17 cellular contexts compared by ENCODE assay signal in genomic region chr1:56033321-56034037, GRCh38.
DNase-seq lines count a peak whose midpoint lies in the region; ATAC-seq lines count a peak whose summit lies in the region.
"Had no signal": no experiment of that assay in that cellular context is flagged by ENCODE, and none has a peak within 500 bp of the region (broad histone marks: within the 10 kb centered on the region; RNA-seq: fewer than 3 reads in every experiment).

No MANE protein-coding gene starts in this region.

- H4K8ac ChIP-seq in neuronal stem cell (ENCODE audit: low read depth, low read length): no peak overlapping the region

- peak overlapping the region; percentile 27 for H2BK12ac ChIP-seq in neuronal stem cell (ENCODE audit: low read length)

- H3K4me1 Mint-ChIP-seq in activated naive CD8-positive, alpha-beta T cell treated with anti-CD3 and anti-CD28 coated beads, Interleukin-2, amount 50 U/mL, for 24 hours: no peaks in the 10 kb centered on the region

- no peak overlapping the region for H3K9ac ChIP-seq in neuronal stem cell (ENCODE audit: low read depth, low read length, poor library complexity)

- H3K23ac ChIP-seq in neuronal stem cell (ENCODE audit: low read depth, low read length, poor library complexity): no peak overlapping the region

- DNase-seq in Right ventricle myocardium superior: no peak
- DNase-seq in Right ventricle myocardium inferior (ENCODE audit: missing footprints): no peak
- DNase-seq in cerebellar nuclear complex (lab: John Stamatoyannopoulos, UW): peak; percentile 38 to 75
- no peak for DNase-seq in neuronal stem cell (ENCODE audit: low spot score)
- no peak for DNase-seq in aorta
- no peak for DNase-seq in GF-D8 (lab: John Stamatoyannopoulos, UW)
- no peak for DNase-seq in activated naive CD8-positive, alpha-beta T cell treated with anti-CD3 and anti-CD28 coated beads, Interleukin-2, amount 50 U/mL, for 24 hours
- DNase-seq: DMS53, MG63, NCI-H1105, NCI-H1694 treated with DMSO at 0.1 percent for 48 hours, NCI-H748 treated with DMSO at 0.1 percent for 48 hours, Peyer's patch, SJCRH30 had no signal

- no peaks in the 10 kb centered on the region for H3K4me1 ChIP-seq in neuronal stem cell (ENCODE audit: control insufficient read depth in 2 of 2, insufficient read depth in 1 of 2, low read depth in 1 of 2, low read length in 2 of 2)
- peaks cover 6 to 7% of the 10 kb centered on the region in 2 donors for H3K4me1 ChIP-seq in aorta (ENCODE audit: control insufficient read depth in 1 of 2, insufficient read depth in 2 of 2, low read length in 2 of 2)
- H3K4me1 ChIP-seq: Peyer's patch, SJCRH30 had no signal

- H3K36me3 ChIP-seq in neuronal stem cell (replicated peaks in 1 of 2; ENCODE audit: control insufficient read depth in 2 of 2, insufficient read depth in 2 of 2, low read length in 2 of 2) (no peaks in the 10 kb centered on the region), aorta (ENCODE audit: control insufficient read depth in 1 of 2, insufficient read depth in 2 of 2, low read length in 1 of 2) (no peaks in the 10 kb centered on the region)
- H3K36me3 ChIP-seq: MG63, Peyer's patch, SJCRH30 had no signal

- no peak overlapping the region for H2BK5ac ChIP-seq in neuronal stem cell (ENCODE audit: low read length)

- H3K4me3 Mint-ChIP-seq in activated naive CD8-positive, alpha-beta T cell treated with anti-CD3 and anti-CD28 coated beads, Interleukin-2, amount 50 U/mL, for 24 hours: no peak overlapping the region
- H3K4me3 Mint-ChIP-seq: HFFc6 had no signal

- H3K27me3 Mint-ChIP-seq in activated naive CD8-positive, alpha-beta T cell treated with anti-CD3 and anti-CD28 coated beads, Interleukin-2, amount 50 U/mL, for 24 hours: peaks cover 1% of the 10 kb centered on the region

- H3K27me3 ChIP-seq in neuronal stem cell (ENCODE audit: control insufficient read depth in 3 of 3, insufficient read depth in 3 of 3, low read depth in 1 of 3, low read length in 3 of 3) (no peaks in the 10 kb centered on the region), aorta (ENCODE audit: control insufficient read depth in 1 of 2, insufficient read depth in 2 of 2, low read length in 1 of 2) (no peaks in the 10 kb centered on the region)
- H3K27me3 ChIP-seq: MG63, Peyer's patch had no signal

- no peak overlapping the region for H2BK15ac ChIP-seq in neuronal stem cell (ENCODE audit: low read length)

- ATAC-seq in Right ventricle myocardium superior (ENCODE audit: poor library complexity) (peak; percentile 45), Right ventricle myocardium inferior (no peak), aorta (ENCODE audit: low FRiP score) (no peak), GM21367 (IDR thresholded peaks at IDR 0.05; ENCODE audit: unreplicated experiment) (no peak)
- ATAC-seq in activated naive CD8-positive, alpha-beta T cell treated with anti-CD3 and anti-CD28 coated beads, Interleukin-2, amount 50 U/mL, for 24 hours: no peak

- H3K4me3 ChIP-seq in neuronal stem cell (ENCODE audit: low read length in 2 of 2): no peak overlapping the region
- H3K4me3 ChIP-seq in aorta (ENCODE audit: low read length in 2 of 2): no peak overlapping the region
- H3K4me3 ChIP-seq: MG63, Peyer's patch, SJCRH30 had no signal

- no peak overlapping the region for H2AFZ ChIP-seq in neuronal stem cell (ENCODE audit: low read length)

- H2AK5ac ChIP-seq in neuronal stem cell (ENCODE audit: low read depth, low read length): no peak overlapping the region

- H3K4me2 ChIP-seq in neuronal stem cell (ENCODE audit: insufficient read depth, low read length, poor library complexity, severe bottlenecking): no peak overlapping the region

- H3K18ac ChIP-seq in neuronal stem cell (ENCODE audit: low read length): no peak overlapping the region

- WGBS in neuronal stem cell (ENCODE audit: extremely low coverage in 2 of 2, insufficient read length in 2 of 2, insufficient replicate concordance in 1 of 2), 2 donors: no CpG with 5 or more reads among the region's 3 CpGs
- 29 to 39% methylated on average over 3 of the region's 3 CpGs for WGBS in aorta, 2 donors

- H2BK120ac ChIP-seq in neuronal stem cell (ENCODE audit: low read depth, low read length): no peak overlapping the region

- intact Hi-C loops in Right ventricle myocardium superior (cut with DNase I) (no loop called here), Right ventricle myocardium inferior (cut with DNase I) (no loop called here), aorta (cut with DNase I) (no loop called here)

- no peak overlapping the region for H3K27ac Mint-ChIP-seq in activated naive CD8-positive, alpha-beta T cell treated with anti-CD3 and anti-CD28 coated beads, Interleukin-2, amount 50 U/mL, for 24 hours
- H3K27ac Mint-ChIP-seq: HFFc6 had no signal

- H3K27ac ChIP-seq in neuronal stem cell (replicated peaks; ENCODE audit: low read length) (no peak overlapping the region), aorta (ENCODE audit: low read depth in 1 of 2, low read length in 2 of 2) (peak overlapping the region; percentile 22 to 99)
- H3K27ac ChIP-seq: C4-2B, Peyer's patch, SJCRH30 had no signal

- no peak overlapping the region for H3K14ac ChIP-seq in neuronal stem cell (ENCODE audit: low read length)

- H3K36me3 Mint-ChIP-seq in activated naive CD8-positive, alpha-beta T cell treated with anti-CD3 and anti-CD28 coated beads, Interleukin-2, amount 50 U/mL, for 24 hours (ENCODE audit: low read depth): no peaks in the 10 kb centered on the region

- H3K4ac ChIP-seq in neuronal stem cell (ENCODE audit: low read length): no peak overlapping the region

- H3K9me3 ChIP-seq in neuronal stem cell (replicated peaks in 1 of 2; ENCODE audit: control insufficient read depth in 2 of 2, insufficient read depth in 1 of 2, low read depth in 1 of 2, low read length in 2 of 2): no peaks in the 10 kb centered on the region
- no peaks in the 10 kb centered on the region for H3K9me3 ChIP-seq in aorta (ENCODE audit: control insufficient read depth, low read length)
- H3K9me3 ChIP-seq: MG63, Peyer's patch, SJCRH30 had no signal

- H3K9me3 Mint-ChIP-seq in activated naive CD8-positive, alpha-beta T cell treated with anti-CD3 and anti-CD28 coated beads, Interleukin-2, amount 50 U/mL, for 24 hours: peaks cover 6% of the 10 kb centered on the region
- H3K9me3 Mint-ChIP-seq: HFFc6 had no signal

- no peak overlapping the region for H4K91ac ChIP-seq in neuronal stem cell (ENCODE audit: low read depth, low read length, poor library complexity)

- H3K79me1 ChIP-seq in neuronal stem cell (ENCODE audit: low read depth, low read length): no peaks in the 10 kb centered on the region

Comparison
In these comparisons a context has a peak if more than half of its experiments do, and no peak if none do; other contexts are left out.
1. DNase-seq: peak in cerebellar nuclear complex (2 of 2); none in Right ventricle myocardium superior (single experiment), Right ventricle myocardium inferior (single experiment), neuronal stem cell (single experiment), aorta (0 of 2), GF-D8 (single experiment) and activated naive CD8-positive, alpha-beta T cell treated with anti-CD3 and anti-CD28 coated beads, Interleukin-2, amount 50 U/mL, for 24 hours (single experiment).